12 cellular contexts compared by ENCODE assay signal in genomic region chr20:45842169-45842812, GRCh38. TPM values are rescaled to one million over a fixed set of nuclear protein-coding genes. Genes with fewer than 3 reads are reported as not detected.
DNase-seq lines count a peak whose midpoint lies in the region; ATAC-seq, FAIRE-seq and TF ChIP-seq lines count a peak whose summit lies in the region.
"Had no signal": no experiment of that assay in that cellular context is flagged by ENCODE, and none has a peak within 500 bp of the region (broad histone marks: within the 10 kb centered on the region; RNA-seq: fewer than 3 reads in every experiment).

No MANE protein-coding gene starts in this region.

- TF ChIP-seq CTCF in GM12864 (IDR thresholded peaks at IDR 0.05; ENCODE audit: low read depth, low read length, missing control alignments) (no peak), endothelial cell of umbilical vein (IDR thresholded peaks at IDR 0.05; ENCODE audit: extremely low read depth in 1 of 2, insufficient read depth in 1 of 2, low read depth in 1 of 2, low read length in 2 of 2) (no peak), hepatocyte (IDR thresholded peaks at IDR 0.05; ENCODE audit: poor library complexity) (no peak)

- H3K27ac ChIP-seq in endothelial cell of umbilical vein (ENCODE audit: insufficient read depth, low read depth, low read length) (no peak overlapping the region), rectal smooth muscle tissue (ENCODE audit: low read depth, low read length) (peak overlapping the region; percentile 70), hepatocyte (no peak overlapping the region)

- H2AFZ ChIP-seq in endothelial cell of umbilical vein (ENCODE audit: low read depth, low read length) (no peak overlapping the region), hepatocyte (no peak overlapping the region)

- dilution Hi-C loops in endothelial cell of umbilical vein (cut with MboI; ENCODE audit: extremely low pct_ligation_motif_present, low sequenced_read_pairs) = no loop called here

- no peaks in the 10 kb centered on the region for H3K9me3 ChIP-seq in endothelial cell of umbilical vein (replicated peaks; ENCODE audit: control insufficient read depth, insufficient read depth, low read length)
- H3K9me3 ChIP-seq in hepatocyte (ENCODE audit: low read depth) = no peaks in the 10 kb centered on the region

- WGBS in hepatocyte (ENCODE audit: low lambda C conversion rate, missing lambda C conversion rate) = 85% methylated on average over 5 of the region's 5 CpGs

- H3K9ac ChIP-seq in endothelial cell of umbilical vein (replicated peaks; ENCODE audit: extremely low read depth, insufficient read depth, low read length) = no peak overlapping the region
- H3K9ac ChIP-seq in rectal smooth muscle tissue (ENCODE audit: low read length) = no peak overlapping the region

- FAIRE-seq in endothelial cell of umbilical vein (lab: Jason Lieb, UNC) = no peak
- FAIRE-seq: endometrium had no signal

- ATAC-seq in HG03342 (IDR thresholded peaks at IDR 0.05; ENCODE audit: unreplicated experiment) = peak; percentile 49

- H3K9me1 ChIP-seq in endothelial cell of umbilical vein (replicated peaks; ENCODE audit: control insufficient read depth, extremely low read depth, insufficient read depth, low read length) = no peaks in the 10 kb centered on the region

- BruUV-seq in endothelial cell of umbilical vein (replicated peaks; lab: Mats Ljungman, UMichigan) = no TSS peak

- POLR2A ChIA-PET in endothelial cell of umbilical vein (lab: Charles Lee) = no interaction called here

- TF ChIP-seq POLR2A in endothelial cell of umbilical vein (IDR thresholded peaks at IDR 0.05; ENCODE audit: low read depth, low read length) = no peak

- no peaks in the 10 kb centered on the region for H3K9me2 ChIP-seq in hepatocyte (replicated peaks; ENCODE audit: insufficient read depth)

- H3K4me3 ChIP-seq in GM12864 (ENCODE audit: low read depth, low read length) (no peak overlapping the region), endothelial cell of umbilical vein (replicated peaks in 1 of 3; ENCODE audit: insufficient read depth in 1 of 3, low read depth in 1 of 3, low read length in 3 of 3) (no peak overlapping the region), rectal smooth muscle tissue (ENCODE audit: low read length) (no peak overlapping the region), hepatocyte (no peak overlapping the region)

- intact Hi-C loops in endothelial cell of umbilical vein (cut with micrococcal nuclease) = no loop called here

- H3K4me1 ChIP-seq in endothelial cell of umbilical vein (ENCODE audit: control insufficient read depth, extremely low read depth, insufficient read depth, low read length) (no peaks in the 10 kb centered on the region), rectal smooth muscle tissue (ENCODE audit: control insufficient read depth, insufficient read depth, low read length) (peaks cover 19% of the 10 kb centered on the region), hepatocyte (ENCODE audit: insufficient read depth) (no peaks in the 10 kb centered on the region)

- DNase-seq in GM12864 (ENCODE audit: low read depth) (peak; percentile 31), endothelial cell of umbilical vein (ENCODE audit: low read depth, low spot score) (peak; percentile 43), NCI-H345 (lab: John Stamatoyannopoulos, UW) (no peak), kidney glomerular epithelial cell (lab: John Stamatoyannopoulos, UW) (no peak), hepatocyte (ENCODE audit: low spot score) (no peak), NCI-H2107 (lab: John Stamatoyannopoulos, UW) (no peak)
- DNase-seq: activated CD8-positive, alpha-beta memory T cell treated with anti-CD3 and anti-CD28 coated beads for 24 hours; Kasumi-1; stimulated activated CD4-positive, alpha-beta T cell treated with anti-CD3 and anti-CD28 coated beads, Interleukin-12 subunit alpha, Interleukin-12 subunit beta, amount 100 ng/mL, for 4 hours had no signal

- CTCF ChIA-PET in endothelial cell of umbilical vein (lab: Charles Lee) = interaction anchor here (1.0 kb wide), 3 partner anchors 11 to 128 kb away, joined by 3 to 4 read pairs (median 3); no protein-coding TSS in a partner anchor

- H3K27me3 ChIP-seq in endothelial cell of umbilical vein (ENCODE audit: control insufficient read depth in 2 of 2, insufficient read depth in 2 of 2, low read length in 2 of 2) (no peaks in the 10 kb centered on the region), rectal smooth muscle tissue (ENCODE audit: control insufficient read depth, insufficient read depth, low read length) (no peaks in the 10 kb centered on the region), hepatocyte (no peaks in the 10 kb centered on the region)

- H3K79me2 ChIP-seq in endothelial cell of umbilical vein (ENCODE audit: control insufficient read depth, insufficient read depth, low read length) = no peaks in the 10 kb centered on the region
- peaks cover 4% of the 10 kb centered on the region for H3K79me2 ChIP-seq in hepatocyte

- H3K36me3 ChIP-seq in endothelial cell of umbilical vein (ENCODE audit: control insufficient read depth in 2 of 2, extremely low read depth in 1 of 2, insufficient read depth in 2 of 2, low read length in 2 of 2) = peaks cover 0 to 36% of the 10 kb centered on the region in 2 experiments
- H3K36me3 ChIP-seq in rectal smooth muscle tissue (ENCODE audit: control insufficient read depth, insufficient read depth, low read length) = peaks cover 29% of the 10 kb centered on the region
- H3K36me3 ChIP-seq in hepatocyte (replicated peaks; ENCODE audit: insufficient read depth, low read depth) = no peaks in the 10 kb centered on the region

- H3K4me2 ChIP-seq in endothelial cell of umbilical vein (ENCODE audit: insufficient read depth, low read length) (no peak overlapping the region), hepatocyte (no peak overlapping the region)

- H4K20me1 ChIP-seq in endothelial cell of umbilical vein (replicated peaks; ENCODE audit: control insufficient read depth, extremely low read depth, insufficient read depth, low read length) (no peaks in the 10 kb centered on the region), hepatocyte (ENCODE audit: insufficient read depth, poor library complexity, severe bottlenecking) (no peaks in the 10 kb centered on the region)

RNA-seq across cellular contexts. Expression of gene SNX21, which starts 8.7 kb away (rescaled TPM):
- total RNA-seq in endothelial cell of umbilical vein = 11.9 and 14.9 TPM in 2 replicates
- 11.6 and 14.8 TPM in 2 replicates for polyA plus RNA-seq in endothelial cell of umbilical vein
- 7.3 and 9.8 TPM in 2 replicates for polyA plus RNA-seq in endothelial cell of umbilical vein (2011; cell fraction: cytosol; rRNA removed)
- 12.0 and 14.0 TPM in 2 replicates for polyA plus RNA-seq in endothelial cell of umbilical vein (2011; cell fraction: nucleus; rRNA removed)
- 7.8 and 9.5 TPM in 2 replicates for polyA plus RNA-seq in endothelial cell of umbilical vein (2012)
- polyA minus RNA-seq in endothelial cell of umbilical vein = 4.9 and 7.1 TPM in 2 replicates
- 4.9 TPM for polyA minus RNA-seq in endothelial cell of umbilical vein (2011; cell fraction: cytosol; rRNA and poly(A)+ RNA removed)
- polyA minus RNA-seq in endothelial cell of umbilical vein (2011; cell fraction: nucleus; rRNA and poly(A)+ RNA removed) = 5.7 and 9.9 TPM in 2 replicates
- 19.3 and 30.0 TPM in 2 replicates for total RNA-seq in hepatocyte
- polyA plus RNA-seq in hepatocyte = 32.1 and 32.5 TPM in 2 replicates

RNA-seq across cellular contexts. Expression of gene ACOT8, which starts 14.9 kb away (rescaled TPM):
- total RNA-seq in endothelial cell of umbilical vein (15.5 and 15.8 TPM in 2 replicates), hepatocyte (26.3 and 40.6 TPM in 2 replicates)
- polyA plus RNA-seq in endothelial cell of umbilical vein (50.9 and 58.8 TPM in 2 replicates), hepatocyte (36.5 and 44.0 TPM in 2 replicates)
- 28.4 and 35.1 TPM in 2 replicates for polyA plus RNA-seq in endothelial cell of umbilical vein (2011; cell fraction: cytosol; rRNA removed)
- polyA plus RNA-seq in endothelial cell of umbilical vein (2011; cell fraction: nucleus; rRNA removed) = 35.4 and 40.5 TPM in 2 replicates
- polyA plus RNA-seq in endothelial cell of umbilical vein (2012) = 16.9 and 19.9 TPM in 2 replicates
- 20.7 and 22.3 TPM in 2 replicates for polyA minus RNA-seq in endothelial cell of umbilical vein
- 20.2 TPM for polyA minus RNA-seq in endothelial cell of umbilical vein (2011; cell fraction: cytosol; rRNA and poly(A)+ RNA removed)
- polyA minus RNA-seq in endothelial cell of umbilical vein (2011; cell fraction: nucleus; rRNA and poly(A)+ RNA removed) = 15.9 and 17.7 TPM in 2 replicates

RNA-seq across cellular contexts. Expression of gene ZSWIM3, which starts 15.1 kb away (rescaled TPM):
- total RNA-seq in endothelial cell of umbilical vein = 4.2 and 4.4 TPM in 2 replicates
- 3.8 and 4.5 TPM in 2 replicates for polyA plus RNA-seq in endothelial cell of umbilical vein
- 2.8 and 2.9 TPM in 2 replicates for polyA plus RNA-seq in endothelial cell of umbilical vein (2011; cell fraction: cytosol; rRNA removed)
- polyA plus RNA-seq in endothelial cell of umbilical vein (2011; cell fraction: nucleus; rRNA removed) = 2.9 and 3.1 TPM in 2 replicates
- polyA plus RNA-seq in endothelial cell of umbilical vein (2012) = 3.7 and 4.2 TPM in 2 replicates
- 12.4 and 13.1 TPM in 2 replicates for polyA minus RNA-seq in endothelial cell of umbilical vein
- 4.7 TPM for polyA minus RNA-seq in endothelial cell of umbilical vein (2011; cell fraction: cytosol; rRNA and poly(A)+ RNA removed)
- 2.2 and 2.5 TPM in 2 replicates for polyA minus RNA-seq in endothelial cell of umbilical vein (2011; cell fraction: nucleus; rRNA and poly(A)+ RNA removed)
- total RNA-seq in hepatocyte = 4.3 and 6.2 TPM in 2 replicates
- polyA plus RNA-seq in hepatocyte = 1.3 and 4.1 TPM in 2 replicates

RNA-seq across cellular contexts. Expression of gene TNNC2, which starts 15.2 kb away (rescaled TPM):
- total RNA-seq in endothelial cell of umbilical vein (not detected in 2 replicates), hepatocyte (0.63 TPM in 1 of 2 replicates, not detected in the other)
- polyA plus RNA-seq in endothelial cell of umbilical vein (0.19 and 0.26 TPM in 2 replicates), hepatocyte (0.51 and 1.8 TPM in 2 replicates)
- polyA plus RNA-seq in endothelial cell of umbilical vein (2011; cell fraction: cytosol; rRNA removed) = 0.16 and 0.22 TPM in 2 replicates
- 0.76 and 1.1 TPM in 2 replicates for polyA plus RNA-seq in endothelial cell of umbilical vein (2011; cell fraction: nucleus; rRNA removed)
- not detected in 2 replicates for polyA plus RNA-seq in endothelial cell of umbilical vein (2012)
- polyA minus RNA-seq in endothelial cell of umbilical vein = not detected in 2 replicates
- not detected for polyA minus RNA-seq in endothelial cell of umbilical vein (2011; cell fraction: cytosol; rRNA and poly(A)+ RNA removed)
- polyA minus RNA-seq in endothelial cell of umbilical vein (2011; cell fraction: nucleus; rRNA and poly(A)+ RNA removed) = not detected in 2 replicates

RNA-seq across cellular contexts. Expression of gene UBE2C, which starts 29.8 kb away (rescaled TPM):
- total RNA-seq in endothelial cell of umbilical vein = 108 and 129 TPM in 2 replicates
- polyA plus RNA-seq in endothelial cell of umbilical vein = 130 and 135 TPM in 2 replicates
- 144 and 179 TPM in 2 replicates for polyA plus RNA-seq in endothelial cell of umbilical vein (2011; cell fraction: cytosol; rRNA removed)
- 59.1 and 60.1 TPM in 2 replicates for polyA plus RNA-seq in endothelial cell of umbilical vein (2011; cell fraction: nucleus; rRNA removed)
- 62.6 and 120 TPM in 2 replicates for polyA plus RNA-seq in endothelial cell of umbilical vein (2012)
- polyA minus RNA-seq in endothelial cell of umbilical vein = 34.7 and 40.8 TPM in 2 replicates
- 96.0 TPM for polyA minus RNA-seq in endothelial cell of umbilical vein (2011; cell fraction: cytosol; rRNA and poly(A)+ RNA removed)
- 16.3 and 25.2 TPM in 2 replicates for polyA minus RNA-seq in endothelial cell of umbilical vein (2011; cell fraction: nucleus; rRNA and poly(A)+ RNA removed)
- 21.9 and 26.7 TPM in 2 replicates for total RNA-seq in hepatocyte
- polyA plus RNA-seq in hepatocyte = 46.9 and 49.0 TPM in 2 replicates

Comparison
In these comparisons a context has a peak if more than half of its experiments do, and no peak if none do; other contexts are left out.
1. DNase-seq: peak in GM12864 (single experiment) and endothelial cell of umbilical vein (single experiment); none in NCI-H345 (single experiment), kidney glomerular epithelial cell (single experiment), hepatocyte (single experiment) and NCI-H2107 (single experiment).